Comparison of ENCODE assay signal across 11 cellular contexts in genomic region chr10:132463333-132464255, GRCh38.
DNase-seq lines count a peak whose midpoint lies in the region; ATAC-seq and TF ChIP-seq lines count a peak whose summit lies in the region.
"Had no signal": no experiment of that assay in that cellular context is flagged by ENCODE, and none has a peak within 500 bp of the region (broad histone marks: within the 10 kb centered on the region; RNA-seq: fewer than 3 reads in every experiment).

No MANE protein-coding gene starts in this region.

- peak in 3 of 4 donors; percentile 1 to 37 (median 31) for ATAC-seq in heart left ventricle
- ATAC-seq: T-helper 17 cell had no signal

- 77 to 84% (median 82%) methylated on average over 17 to 30 of the region's 30 CpGs for WGBS in heart left ventricle, 4 donors

- peaks cover 0 to 74% (median 41%) of the 10 kb centered on the region in 12 donors for H3K4me1 ChIP-seq in heart left ventricle
- peaks cover 12% of the 10 kb centered on the region for H3K4me1 ChIP-seq in skeletal muscle satellite cell (ENCODE audit: control insufficient read depth, insufficient read depth, low read length)
- no peaks in the 10 kb centered on the region for H3K4me1 ChIP-seq in SJCRH30
- H3K4me1 ChIP-seq in effector memory CD4-positive, alpha-beta T cell (ENCODE audit: control insufficient read depth, insufficient read depth, low read length, poor library complexity, severe bottlenecking), result no peaks in the 10 kb centered on the region

- DNase-seq in G401 (ENCODE audit: low spot score) (peak; percentile 51), heart left ventricle (peak in 3 of 5 donors; percentile 38 to 54 (median 45)), SJCRH30 (no peak), NCI-H774 (lab: John Stamatoyannopoulos, UW) (no peak), NCI-H2227 treated with DMSO at 0.1 percent for 48 hours (lab: John Stamatoyannopoulos, UW) (no peak)
- no peak for DNase-seq in effector memory CD4-positive, alpha-beta T cell
- DNase-seq: DMS79, T-helper 17 cell had no signal

- no peak for TF ChIP-seq POLR2A in heart left ventricle (IDR thresholded peaks at IDR 0.05)

- peak; percentile 17; the same call in 1 of the 2 replicates for TF ChIP-seq CTCF in WI38 (IDR thresholded peaks at IDR 0.05; ENCODE audit: low read depth, low read length)
- peak in 9 of 12 donors; percentile 11 to 43 (median 25) for TF ChIP-seq CTCF in heart left ventricle (IDR thresholded peaks at IDR 0.05)

- no peaks in the 10 kb centered on the region for H3K9me3 ChIP-seq in heart left ventricle
- H3K9me3 ChIP-seq in skeletal muscle satellite cell (replicated peaks; ENCODE audit: low read length), result no peaks in the 10 kb centered on the region
- no peaks in the 10 kb centered on the region for H3K9me3 ChIP-seq in SJCRH30 (replicated peaks)
- H3K9me3 ChIP-seq in effector memory CD4-positive, alpha-beta T cell (ENCODE audit: control insufficient read depth, low read length), result no peaks in the 10 kb centered on the region
- H3K9me3 ChIP-seq: neutrophil had no signal

- intact Hi-C loops in heart left ventricle (cut with DNase I), result loop anchor here (1.0 to 5.0 kb wide), 9 partner anchors 39 to 175 kb away; partner anchors contain the start of gene INPP5A (in 7 of the 10)

- H3K36me3 ChIP-seq in heart left ventricle (no peaks in the 10 kb centered on the region), skeletal muscle satellite cell (ENCODE audit: insufficient read depth, low read length) (no peaks in the 10 kb centered on the region), SJCRH30 (no peaks in the 10 kb centered on the region)
- no peaks in the 10 kb centered on the region for H3K36me3 ChIP-seq in effector memory CD4-positive, alpha-beta T cell (ENCODE audit: control insufficient read depth, insufficient read depth, low read length)
- H3K36me3 ChIP-seq: neutrophil had no signal

- in situ Hi-C loops in G401 (cut with HindIII; ENCODE audit: low sequenced_read_pairs), result loop anchor here (5.0 kb wide), 1 partner anchor 154 kb away; no protein-coding TSS in a partner anchor

- no peak overlapping the region for H3K4me3 ChIP-seq in WI38 (ENCODE audit: low read depth, low read length)
- no peak overlapping the region for H3K4me3 ChIP-seq in heart left ventricle
- H3K4me3 ChIP-seq in skeletal muscle satellite cell (ENCODE audit: low read length), result no peak overlapping the region
- H3K4me3 ChIP-seq in SJCRH30, result no peak overlapping the region
- H3K4me3 ChIP-seq in effector memory CD4-positive, alpha-beta T cell (ENCODE audit: insufficient read depth, low read depth, low read length, poor library complexity, severe bottlenecking), result no peak overlapping the region

- H3K27ac ChIP-seq in heart left ventricle (peak overlapping the region; percentile 84 to 99 (median 97)), SJCRH30 (no peak overlapping the region)
- H3K27ac ChIP-seq in effector memory CD4-positive, alpha-beta T cell (ENCODE audit: insufficient read depth, low read length, poor library complexity, severe bottlenecking), result no peak overlapping the region
- H3K27ac ChIP-seq: neutrophil had no signal

- H3K27me3 ChIP-seq in heart left ventricle, result no peaks in the 10 kb centered on the region
- peaks cover 27% of the 10 kb centered on the region for H3K27me3 ChIP-seq in skeletal muscle satellite cell (ENCODE audit: control insufficient read depth, insufficient read depth, low read length)
- no peaks in the 10 kb centered on the region for H3K27me3 ChIP-seq in SJCRH30
- H3K27me3 ChIP-seq in effector memory CD4-positive, alpha-beta T cell (replicated peaks; ENCODE audit: control insufficient read depth, insufficient read depth, low read length, poor library complexity, severe bottlenecking), result no peaks in the 10 kb centered on the region

- H3K9ac ChIP-seq in skeletal muscle satellite cell (ENCODE audit: low read depth, low read length), result no peak overlapping the region

- peak overlapping the region; percentile 43 for H3K4me2 ChIP-seq in skeletal muscle satellite cell (ENCODE audit: low read length)

Comparison
In these comparisons a context has a peak if more than half of its experiments do, and no peak if none do; other contexts are left out.
1. DNase-seq: peak in G401 (single experiment) and heart left ventricle (3 of 5); none in SJCRH30 (0 of 2), NCI-H774 (single experiment), NCI-H2227 treated with DMSO at 0.1 percent for 48 hours (single experiment) and effector memory CD4-positive, alpha-beta T cell (0 of 3).
2. H3K27ac ChIP-seq: peak in heart left ventricle (12 of 12); none in SJCRH30 (single experiment) and effector memory CD4-positive, alpha-beta T cell (single experiment).